ENCODE assay signal across 25 cellular contexts in the genomic region with DNA sequence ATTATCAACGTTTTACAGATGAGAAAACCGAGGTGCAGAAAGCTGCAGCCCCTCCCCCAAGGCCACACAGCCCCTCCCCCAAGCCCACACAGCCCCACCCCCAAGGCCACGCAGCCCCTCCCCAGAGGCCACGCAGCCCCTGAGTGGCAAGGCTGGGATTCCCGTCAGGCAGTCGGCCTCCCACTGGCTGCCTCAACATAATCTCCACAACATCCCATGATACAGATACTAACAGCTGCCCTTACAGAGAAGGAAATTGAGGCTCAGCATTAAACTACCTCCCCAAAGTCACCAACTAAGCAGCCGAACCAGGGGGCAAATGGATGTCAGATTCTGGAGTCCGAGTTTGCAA. TPM values are rescaled to one million over a fixed set of nuclear protein-coding genes. Genes with fewer than 3 reads are reported as not detected.
DNase-seq lines count a peak whose midpoint lies in the region; ATAC-seq, FAIRE-seq and TF ChIP-seq lines count a peak whose summit lies in the region.
"Had no signal": no experiment of that assay in that cellular context is flagged by ENCODE, and none has a peak within 500 bp of the region (broad histone marks: within the 10 kb centered on the region; RNA-seq: fewer than 3 reads in every experiment).

No MANE protein-coding gene starts in this region.

- H3K36me3 ChIP-seq in HUES6 (ENCODE audit: control insufficient read depth, insufficient read depth, low read length) (no peaks in the 10 kb centered on the region), keratinocyte (ENCODE audit: control insufficient read depth in 2 of 2, extremely low read depth in 1 of 2, insufficient read depth in 2 of 2, low read length in 2 of 2) (peaks cover 26 to 64% of the 10 kb centered on the region in 2 experiments), skeletal muscle tissue (ENCODE audit: control insufficient read depth in 3 of 3, insufficient read depth in 3 of 3, low read length in 3 of 3) (no peaks in the 10 kb centered on the region)
- H3K36me3 ChIP-seq: brain microvascular endothelial cell, esophagus squamous epithelium, gastroesophageal sphincter, MG63, neutrophil, Peyer's patch, uterus had no signal

- H3K27ac ChIP-seq in HUES6 (ENCODE audit: low read depth, low read length) (peak overlapping the region; percentile 58; the same call in 1 of the 2 replicates), keratinocyte (ENCODE audit: control insufficient read depth, insufficient read depth, low read length) (peak overlapping the region; percentile 15), skeletal muscle tissue (ENCODE audit: low read depth, low read length) (peak overlapping the region; percentile 92)
- H3K27ac ChIP-seq: brain microvascular endothelial cell, gastroesophageal sphincter, neutrophil, uterus had no signal

- no peak overlapping the region for H2AFZ ChIP-seq in keratinocyte (ENCODE audit: control insufficient read depth, low read length)

- peaks cover 5% of the 10 kb centered on the region for H3K4me1 Mint-ChIP-seq in stimulated activated memory B cell treated with anti-CD40 and anti-IgM and Interleukin-4, amounts not matched to agents 10 μg/mL and 1 μg/mL and 100 μg/mL, for 72 hours

- H3K4me3 Mint-ChIP-seq in stimulated activated memory B cell treated with anti-CD40 and anti-IgM and Interleukin-4, amounts not matched to agents 10 μg/mL and 1 μg/mL and 100 μg/mL, for 72 hours = no peak overlapping the region
- H3K4me3 Mint-ChIP-seq: activated T-cell treated with anti-CD3 and anti-CD28 coated beads, Interleukin-2, amount 50 U/mL, for 24 hours; CD4-positive, CD25-positive, alpha-beta regulatory T cell; stimulated activated naive B cell treated with anti-CD40 and anti-IgM and Interleukin-4, amounts not matched to agents 10 μg/mL and 1 μg/mL and 100 μg/mL, for 72 hours; T-helper 1 cell treated with Interleukin-12 subunit alpha and Interleukin-12 subunit beta and Interleukin-4 antibody, amounts not matched to agents 30 μg/mL and 1 μg/mL, for 36 hours had no signal

- no peaks in the 10 kb centered on the region for H3K27me3 ChIP-seq in HUES6 (ENCODE audit: control insufficient read depth, insufficient read depth, low read length)
- H3K27me3 ChIP-seq in keratinocyte (ENCODE audit: control insufficient read depth, extremely low read depth, insufficient read depth, low read length) = no peaks in the 10 kb centered on the region
- H3K27me3 ChIP-seq in skeletal muscle tissue (ENCODE audit: control insufficient read depth in 3 of 3, insufficient read depth in 3 of 3, low read length in 3 of 3) = no peaks in the 10 kb centered on the region
- H3K27me3 ChIP-seq: brain microvascular endothelial cell, esophagus squamous epithelium, gastroesophageal sphincter, MG63, Peyer's patch, uterus had no signal

- no peak overlapping the region for H3K27ac Mint-ChIP-seq in stimulated activated memory B cell treated with anti-CD40 and anti-IgM and Interleukin-4, amounts not matched to agents 10 μg/mL and 1 μg/mL and 100 μg/mL, for 72 hours
- H3K27ac Mint-ChIP-seq: activated T-cell treated with anti-CD3 and anti-CD28 coated beads, Interleukin-2, amount 50 U/mL, for 24 hours; stimulated activated naive B cell treated with anti-CD40 and anti-IgM and Interleukin-4, amounts not matched to agents 10 μg/mL and 1 μg/mL and 100 μg/mL, for 72 hours; T-helper 1 cell treated with Interleukin-12 subunit alpha and Interleukin-12 subunit beta and Interleukin-4 antibody, amounts not matched to agents 30 μg/mL and 1 μg/mL, for 36 hours had no signal

- peaks cover 80% of the 10 kb centered on the region for H4K20me1 ChIP-seq in keratinocyte (ENCODE audit: control insufficient read depth, extremely low read depth, insufficient read depth, low read length)

- H3K27me3 Mint-ChIP-seq in stimulated activated memory B cell treated with anti-CD40 and anti-IgM and Interleukin-4, amounts not matched to agents 10 μg/mL and 1 μg/mL and 100 μg/mL, for 72 hours = peaks cover 9% of the 10 kb centered on the region
- H3K27me3 Mint-ChIP-seq: activated T-cell treated with anti-CD3 and anti-CD28 coated beads, Interleukin-2, amount 50 U/mL, for 24 hours; CD4-positive, CD25-positive, alpha-beta regulatory T cell had no signal

- no peak for FAIRE-seq in keratinocyte (lab: Jason Lieb, UNC)
- FAIRE-seq: D721Med, kidney had no signal

- H3K9ac ChIP-seq in HUES6 (ENCODE audit: low read length) = peak overlapping the region; percentile 58
- H3K9ac ChIP-seq in keratinocyte (ENCODE audit: control insufficient read depth, extremely low read depth, insufficient read depth, low read length) = peak overlapping the region; percentile 33
- peak overlapping the region; percentile 42 to 67 (median 60) for H3K9ac ChIP-seq in skeletal muscle tissue (ENCODE audit: low read depth in 1 of 3, low read length in 3 of 3)

- peaks cover 98% of the 10 kb centered on the region for H3K79me2 ChIP-seq in keratinocyte (ENCODE audit: control insufficient read depth, insufficient read depth, low read length)

- no peak for TF ChIP-seq CTCF in keratinocyte (optimal IDR thresholded peaks at IDR 0.05 in 1 of 3, IDR thresholded peaks at IDR 0.05 in 1 of 3, conservative IDR thresholded peaks at IDR 0.05 in 1 of 3; ENCODE audit: extremely low read depth in 1 of 3, insufficient read depth in 2 of 3, low read length in 3 of 3)

- no peaks in the 10 kb centered on the region for H3K36me3 Mint-ChIP-seq in stimulated activated memory B cell treated with anti-CD40 and anti-IgM and Interleukin-4, amounts not matched to agents 10 μg/mL and 1 μg/mL and 100 μg/mL, for 72 hours
- H3K36me3 Mint-ChIP-seq: CD4-positive, CD25-positive, alpha-beta regulatory T cell; stimulated activated naive B cell treated with anti-CD40 and anti-IgM and Interleukin-4, amounts not matched to agents 10 μg/mL and 1 μg/mL and 100 μg/mL, for 72 hours had no signal

- dilution Hi-C loops in keratinocyte (cut with MboI; ENCODE audit: extremely low pct_ligation_motif_present, low sequenced_read_pairs) = no loop called here

- no peaks in the 10 kb centered on the region for H3K9me3 ChIP-seq in HUES6 (ENCODE audit: control insufficient read depth, insufficient read depth, low read depth, low read length)
- no peaks in the 10 kb centered on the region for H3K9me3 ChIP-seq in keratinocyte (ENCODE audit: control insufficient read depth, low read depth, low read length)
- H3K9me3 ChIP-seq in skeletal muscle tissue (ENCODE audit: control insufficient read depth in 3 of 3, low read length in 3 of 3) = no peaks in the 10 kb centered on the region
- H3K9me3 ChIP-seq: esophagus squamous epithelium, gastroesophageal sphincter, MG63, neutrophil, Peyer's patch, uterus had no signal

- DNase-seq in DMS 273 (lab: John Stamatoyannopoulos, UW; ENCODE audit: unreplicated experiment) (peak; percentile 68), keratinocyte (ENCODE audit: low read depth, low spot score) (no peak), T1000 (lab: John Stamatoyannopoulos, UW) (no peak)
- DNase-seq: activated CD8-positive, alpha-beta memory T cell treated with anti-CD3 and anti-CD28 coated beads for 24 hours; activated T-cell treated with anti-CD3 and anti-CD28 coated beads, Interleukin-2, amount 50 U/mL, for 24 hours; brain microvascular endothelial cell; CD4-positive, CD25-positive, alpha-beta regulatory T cell; esophagus squamous epithelium; MG63; NCI-H1436 treated with DMSO at 0.1 percent for 48 hours; NCI-H526 treated with DMSO at 0.1 percent for 48 hours; Peyer's patch; stimulated activated CD4-positive, alpha-beta T cell treated with anti-CD3 and anti-CD28 coated beads, Interleukin-4, amount 100 ng/mL, for 1 hour; stimulated activated naive B cell treated with anti-CD40 and anti-IgM and Interleukin-4, amounts not matched to agents 10 μg/mL and 1 μg/mL and 100 μg/mL, for 72 hours; uterus had no signal

- H3K9me1 ChIP-seq in keratinocyte (ENCODE audit: control insufficient read depth, extremely low read depth, insufficient read depth, low read length) = peaks cover 31% of the 10 kb centered on the region

- H3K9me3 Mint-ChIP-seq in stimulated activated memory B cell treated with anti-CD40 and anti-IgM and Interleukin-4, amounts not matched to agents 10 μg/mL and 1 μg/mL and 100 μg/mL, for 72 hours = no peaks in the 10 kb centered on the region
- H3K9me3 Mint-ChIP-seq: activated T-cell treated with anti-CD3 and anti-CD28 coated beads, Interleukin-2, amount 50 U/mL, for 24 hours; CD4-positive, CD25-positive, alpha-beta regulatory T cell; stimulated activated naive B cell treated with anti-CD40 and anti-IgM and Interleukin-4, amounts not matched to agents 10 μg/mL and 1 μg/mL and 100 μg/mL, for 72 hours; T-helper 1 cell treated with Interleukin-12 subunit alpha and Interleukin-12 subunit beta and Interleukin-4 antibody, amounts not matched to agents 30 μg/mL and 1 μg/mL, for 36 hours had no signal

- no peak for ATAC-seq in stimulated activated memory B cell treated with anti-CD40 and anti-IgM and Interleukin-4, amounts not matched to agents 10 μg/mL and 1 μg/mL and 100 μg/mL, for 72 hours
- ATAC-seq in GM21423 (IDR thresholded peaks at IDR 0.05; ENCODE audit: unreplicated experiment) = no peak
- ATAC-seq: gastroesophageal sphincter; stimulated activated naive B cell treated with anti-CD40 and anti-IgM and Interleukin-4, amounts not matched to agents 10 μg/mL and 1 μg/mL and 100 μg/mL, for 72 hours had no signal

- H3K4me3 ChIP-seq in HUES6 (ENCODE audit: low read depth, low read length) (no peak overlapping the region; the same call in 1 of the 2 replicates), keratinocyte (ENCODE audit: control insufficient read depth in 2 of 3, extremely low read depth in 1 of 3, insufficient read depth in 2 of 3, low read depth in 1 of 3, low read length in 3 of 3) (no peak overlapping the region), skeletal muscle tissue (ENCODE audit: low read length in 3 of 3) (peak overlapping the region; percentile 38 to 65 (median 52))
- H3K4me3 ChIP-seq: esophagus squamous epithelium, gastroesophageal sphincter, lung, MG63, Peyer's patch, uterus had no signal

- H3K4me2 ChIP-seq in keratinocyte (ENCODE audit: control insufficient read depth, extremely low read depth, insufficient read depth, low read depth, low read length) = peak overlapping the region; percentile 55

- H3K4me1 ChIP-seq in HUES6 (ENCODE audit: control insufficient read depth, insufficient read depth, low read length) = peaks cover 72% of the 10 kb centered on the region
- H3K4me1 ChIP-seq in keratinocyte (ENCODE audit: control insufficient read depth, extremely low read depth, insufficient read depth, low read length) = peaks cover 78% of the 10 kb centered on the region
- peaks cover 77 to 93% (median 86%) of the 10 kb centered on the region in 3 donors for H3K4me1 ChIP-seq in skeletal muscle tissue (ENCODE audit: control insufficient read depth in 3 of 3, insufficient read depth in 3 of 3, low read length in 3 of 3)

RNA-seq across cellular contexts. Expression of gene SH3PXD2A, which starts 15.9 kb away (rescaled TPM):
- polyA plus RNA-seq in keratinocyte = 31.0 to 56.6 TPM (median 33.9 TPM) in 3 replicates
- polyA plus RNA-seq in keratinocyte (2011; ENCODE audit: low read depth) = 22.4 TPM
- 32.2 and 35.6 TPM in 2 replicates for polyA plus RNA-seq in keratinocyte (2011; cell fraction: cytosol; rRNA removed)
- 116 and 136 TPM in 2 replicates for polyA plus RNA-seq in keratinocyte (2011; cell fraction: nucleus; rRNA removed)
- 46.1 and 73.7 TPM in 2 replicates for polyA plus RNA-seq in keratinocyte (2012; ENCODE audit: low replicate concordance)
- 46.4 to 127 TPM (median 59.1 TPM) in 3 replicates for polyA minus RNA-seq in keratinocyte
- polyA minus RNA-seq in keratinocyte (2011; cell fraction: cytosol; rRNA and poly(A)+ RNA removed) = 63.7 TPM
- polyA minus RNA-seq in keratinocyte (2011; cell fraction: nucleus; rRNA and poly(A)+ RNA removed) = 88.9 and 140 TPM in 2 replicates
- total RNA-seq in skeletal muscle tissue = 30.3 TPM

Comparison
In these comparisons a context has a peak if more than half of its experiments do, and no peak if none do; other contexts are left out.
1. H3K27ac ChIP-seq: peak in every context shown above with its lines; median percentile 92 in skeletal muscle tissue; 58 in HUES6; 15 in keratinocyte.
2. H3K4me3 ChIP-seq: peak in skeletal muscle tissue (3 of 3); none in HUES6 (single experiment) and keratinocyte (0 of 3).
3. Peak in every context shown above with its lines, with median percentiles within 50 percentile points of each other: H3K9ac ChIP-seq.